In the genomic region with DNA sequence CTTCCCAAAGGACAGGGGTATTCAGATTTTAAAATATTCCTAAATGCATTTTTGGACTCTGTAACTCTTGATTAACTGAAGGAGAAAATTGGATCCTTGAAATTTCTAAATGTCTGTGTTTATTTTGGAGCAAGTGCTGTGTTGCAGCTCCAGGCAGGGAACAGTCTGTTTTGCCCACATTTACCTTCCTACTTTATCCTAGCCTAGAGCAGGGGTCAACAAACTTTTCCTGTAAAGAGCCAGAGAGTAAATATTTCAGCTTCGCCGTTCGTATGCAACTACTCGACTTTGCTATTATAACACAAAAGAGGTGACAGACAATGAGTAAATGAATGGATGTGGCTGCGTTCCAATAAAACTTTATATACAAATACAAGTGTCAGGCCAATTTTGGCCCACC, we compare ENCODE assay signal across 29 cellular contexts.
"Had no signal": no experiment of that assay in that cellular context is flagged by ENCODE, and none has a peak within 500 bp of the region (broad histone marks: within the 10 kb centered on the region; RNA-seq: fewer than 3 reads in every experiment).

No MANE protein-coding gene starts in this region.

- ATAC-seq: activated CD4-positive, alpha-beta T cell treated with anti-CD3 and anti-CD28 coated beads for 36 hours; activated T-helper 17 cell treated with anti-CD3 and anti-CD28 coated beads, Interleukin-2, amount 50 U/mL, for 72 hours; body of pancreas; effector memory CD8-positive, alpha-beta T cell; foreskin keratinocyte; gastrocnemius medialis; heart left ventricle had no signal

- H3K27ac Mint-ChIP-seq: activated CD4-positive, alpha-beta memory T cell treated with anti-CD3 and anti-CD28 coated beads for 36 hours; activated CD4-positive, alpha-beta T cell treated with anti-CD3 and anti-CD28 coated beads for 36 hours; activated CD4-positive, alpha-beta T cell treated with anti-CD3 and anti-CD28 coated beads, Interleukin-2, amount 10 ng/mL, durations not matched to agents 24 days and 14 days; activated naive CD8-positive, alpha-beta T cell; activated T-cell treated with anti-CD3 and anti-CD28 coated beads, Interleukin-2, amount 50 U/mL, for 24 hours; activated T-helper 17 cell treated with anti-CD3 and anti-CD28 coated beads, Interleukin-2, amount 50 U/mL, for 72 hours; effector memory CD8-positive, alpha-beta T cell had no signal

- H3K27me3 Mint-ChIP-seq: activated CD4-positive, alpha-beta memory T cell treated with anti-CD3 and anti-CD28 coated beads for 36 hours; activated CD4-positive, alpha-beta T cell treated with anti-CD3 and anti-CD28 coated beads for 36 hours; activated CD4-positive, alpha-beta T cell treated with anti-CD3 and anti-CD28 coated beads, Interleukin-2, amount 10 ng/mL, durations not matched to agents 24 days and 14 days; activated naive CD8-positive, alpha-beta T cell; activated T-cell treated with anti-CD3 and anti-CD28 coated beads, Interleukin-2, amount 50 U/mL, for 24 hours; activated T-helper 17 cell treated with anti-CD3 and anti-CD28 coated beads, Interleukin-2, amount 50 U/mL, for 72 hours; effector memory CD8-positive, alpha-beta T cell had no signal

- DNase-seq: activated CD4-positive, alpha-beta memory T cell treated with anti-CD3 and anti-CD28 coated beads for 36 hours; activated CD4-positive, alpha-beta T cell treated with anti-CD3 and anti-CD28 coated beads for 36 hours; activated CD4-positive, alpha-beta T cell treated with anti-CD3 and anti-CD28 coated beads, Interleukin-2, amount 10 ng/mL, durations not matched to agents 24 days and 14 days; activated CD4-positive, CD25-positive, alpha-beta regulatory T cell; activated CD4-positive, CD25-positive, alpha-beta regulatory T cell treated with anti-CD3 and anti-CD28 coated beads, Interleukin-2, amount 50 U/mL, for 72 hours; activated CD8-positive, alpha-beta memory T cell treated with anti-CD3 and anti-CD28 coated beads, Interleukin-2, amount 50 U/mL, for 48 hours; activated effector memory CD4-positive, alpha-beta T cell treated with Interleukin-2 at 50 U/mL for 16 hours; activated gamma-delta T cell treated with Interleukin-2 at 50 U/mL for 16 hours; activated naive CD4-positive, alpha-beta T cell treated with anti-CD3 and anti-CD28 coated beads, Interleukin-2, amount 50 U/mL, for 16 hours; activated naive CD4-positive, alpha-beta T cell treated with Interleukin-2 at 50 U/mL for 16 hours; activated T-cell treated with anti-CD3 and anti-CD28 coated beads for 4 hours; activated T-cell treated with anti-CD3 and anti-CD28 coated beads, Interleukin-2, amount 50 U/mL, for 24 hours; amniotic stem cell; anterior cingulate cortex; body of pancreas; caudate nucleus; cortex of kidney; dermis blood vessel endothelial cell; effector CD4-positive, alpha-beta T cell; effector memory CD8-positive, alpha-beta T cell; erythroblast; foreskin keratinocyte; gastrocnemius medialis; glutamatergic neuron; heart left ventricle; hypothalamus had no signal

- H3K27ac ChIP-seq: body of pancreas, esophagus muscularis mucosa, foreskin keratinocyte, gastrocnemius medialis, heart left ventricle had no signal

- H3K4me3 Mint-ChIP-seq: activated CD4-positive, alpha-beta memory T cell treated with anti-CD3 and anti-CD28 coated beads for 36 hours; activated CD4-positive, alpha-beta T cell treated with anti-CD3 and anti-CD28 coated beads for 36 hours; activated CD4-positive, alpha-beta T cell treated with anti-CD3 and anti-CD28 coated beads, Interleukin-2, amount 10 ng/mL, durations not matched to agents 24 days and 14 days; activated naive CD8-positive, alpha-beta T cell; activated T-cell treated with anti-CD3 and anti-CD28 coated beads, Interleukin-2, amount 50 U/mL, for 24 hours; activated T-helper 17 cell treated with anti-CD3 and anti-CD28 coated beads, Interleukin-2, amount 50 U/mL, for 72 hours; effector memory CD8-positive, alpha-beta T cell had no signal

- H3K36me3 ChIP-seq: esophagus muscularis mucosa, gastrocnemius medialis, heart left ventricle had no signal

- H3K9me3 ChIP-seq: body of pancreas, esophagus muscularis mucosa, gastrocnemius medialis, heart left ventricle had no signal

- H3K9me3 Mint-ChIP-seq: activated CD4-positive, alpha-beta T cell treated with anti-CD3 and anti-CD28 coated beads, Interleukin-2, amount 10 ng/mL, durations not matched to agents 24 days and 14 days had no signal

- H3K4me3 ChIP-seq: body of pancreas, esophagus muscularis mucosa, gastrocnemius medialis, heart left ventricle had no signal

- H3K36me3 Mint-ChIP-seq: activated CD4-positive, alpha-beta memory T cell treated with anti-CD3 and anti-CD28 coated beads for 36 hours; activated naive CD8-positive, alpha-beta T cell had no signal

- H3K4me1 Mint-ChIP-seq: activated CD4-positive, alpha-beta T cell treated with anti-CD3 and anti-CD28 coated beads for 36 hours; activated CD4-positive, alpha-beta T cell treated with anti-CD3 and anti-CD28 coated beads, Interleukin-2, amount 10 ng/mL, durations not matched to agents 24 days and 14 days; activated T-helper 17 cell treated with anti-CD3 and anti-CD28 coated beads, Interleukin-2, amount 50 U/mL, for 72 hours had no signal

- H3K4me1 ChIP-seq: body of pancreas, foreskin keratinocyte, gastrocnemius medialis, heart left ventricle had no signal

- H3K27me3 ChIP-seq: body of pancreas, esophagus muscularis mucosa, foreskin keratinocyte, gastrocnemius medialis, heart left ventricle had no signal
